In the genomic region with DNA sequence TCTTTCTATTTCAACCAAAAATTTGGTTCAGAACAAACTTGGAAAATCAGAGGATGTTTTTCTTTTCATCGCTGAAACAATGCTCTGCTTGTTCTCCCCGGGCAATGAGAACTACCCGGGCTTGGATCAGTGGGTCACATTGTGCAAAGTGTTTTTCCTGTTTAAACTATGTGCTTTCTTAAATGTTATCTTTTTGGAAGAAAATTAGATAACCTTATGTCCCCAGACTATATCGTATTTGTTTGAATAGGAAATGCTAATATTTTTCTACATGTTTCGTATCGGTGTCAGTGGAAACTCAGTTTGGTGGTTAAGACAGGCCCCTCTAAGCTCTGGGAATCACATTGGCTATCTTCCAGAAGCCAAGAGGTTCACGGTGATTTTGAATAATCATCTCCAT, we compare ENCODE assay signal across 20 cellular contexts.
DNase-seq lines count a peak whose midpoint lies in the region; ATAC-seq, FAIRE-seq and TF ChIP-seq lines count a peak whose summit lies in the region.
"Had no signal": no experiment of that assay in that cellular context is flagged by ENCODE, and none has a peak within 500 bp of the region (broad histone marks: within the 10 kb centered on the region; RNA-seq: fewer than 3 reads in every experiment).

No MANE protein-coding gene starts in this region.

- no peaks in the 10 kb centered on the region for H3K9me3 Mint-ChIP-seq in endothelial cell (ENCODE audit: unreplicated experiment)
- H3K9me3 Mint-ChIP-seq: activated naive CD4-positive, alpha-beta T cell treated with anti-CD3 and anti-CD28 coated beads, Interleukin-2, amount 50 U/mL, for 72 hours; CD4-positive, alpha-beta T cell had no signal

- no peak overlapping the region; the same call in 1 of the 2 replicates for H3K18ac ChIP-seq in IMR-90 (ENCODE audit: low read depth, low read length)

- in situ Hi-C loops in IMR-90 (cut with MboI; ENCODE audit: low sequenced_read_pairs): no loop called here
- in situ Hi-C loops in HepG2 (cut with HindIII; ENCODE audit: extremely low pct_ligation_motif_present, low pct_unique_long_range_greater_than_20kb): no loop called here
- in situ Hi-C loops in GM13976 (cut with MboI; ENCODE audit: low sequenced_read_pairs, unreplicated experiment): loop anchor here (25.0 kb wide), 1 partner anchor 445 kb away; no protein-coding TSS in a partner anchor

- H3K4me1 ChIP-seq in IMR-90 (ENCODE audit: control insufficient read depth, insufficient read depth, low read length) (peaks cover 13% of the 10 kb centered on the region), HepG2 (ENCODE audit: insufficient read depth, low read length) (peaks cover 22% of the 10 kb centered on the region), foreskin keratinocyte (peaks cover 6% of the 10 kb centered on the region), SK-N-SH (ENCODE audit: control insufficient read depth in 1 of 2, insufficient read depth in 2 of 2, low read depth in 1 of 2, low read length in 1 of 2) (peaks cover 0 to 3% of the 10 kb centered on the region in 2 experiments; a peak in 1 of 4 replicates), PC-9 (replicated peaks; ENCODE audit: insufficient read depth) (no peaks in the 10 kb centered on the region)
- H3K4me1 ChIP-seq: A549, prostate gland, upper lobe of left lung had no signal

- H3K79me1 ChIP-seq in IMR-90 (ENCODE audit: low read depth in 1 of 2, low read length in 2 of 2): no peaks in the 10 kb centered on the region

- no peak overlapping the region; the same call in 1 of the 2 replicates for H4K5ac ChIP-seq in IMR-90 (ENCODE audit: low read depth, low read length)

- H3K9me3 ChIP-seq in IMR-90 (ENCODE audit: control insufficient read depth, insufficient read depth, low read length) (no peaks in the 10 kb centered on the region), HepG2 (ENCODE audit: low read length) (no peaks in the 10 kb centered on the region), SK-N-SH (no peaks in the 10 kb centered on the region), PC-9 (ENCODE audit: insufficient read depth, low read depth) (no peaks in the 10 kb centered on the region)
- H3K9me3 ChIP-seq: A549, prostate gland, upper lobe of left lung had no signal

- H3K27ac Mint-ChIP-seq in endothelial cell (ENCODE audit: unreplicated experiment): peak overlapping the region; percentile 65
- H3K27ac Mint-ChIP-seq: activated naive CD4-positive, alpha-beta T cell treated with anti-CD3 and anti-CD28 coated beads, Interleukin-2, amount 50 U/mL, for 72 hours; CD4-positive, alpha-beta T cell had no signal

- peaks cover 32% of the 10 kb centered on the region for H3K4me1 Mint-ChIP-seq in endothelial cell (ENCODE audit: unreplicated experiment)

- peak overlapping the region; percentile 45; the same call in 1 of the 2 replicates for H2BK120ac ChIP-seq in IMR-90 (ENCODE audit: low read depth, low read length)

- H3F3A ChIP-seq in SK-N-SH (replicated peaks; ENCODE audit: insufficient read depth) (no peaks in the 10 kb centered on the region), PC-9 (ENCODE audit: insufficient read depth, low read depth) (no peaks in the 10 kb centered on the region)

- TF ChIP-seq POLR2A in IMR-90 (IDR thresholded peaks at IDR 0.05; ENCODE audit: low read depth, low read length) (no peak), HepG2 (IDR thresholded peaks at IDR 0.05; ENCODE audit: insufficient read depth in 1 of 2, low read depth in 2 of 2, low read length in 2 of 2) (no peak)

- CTCF ChIA-PET in IMR-90 (lab: Yijun Ruan, JAX) (no interaction called here), HepG2 (lab: Yijun Ruan, JAX; ENCODE audit: low intra/inter-chr PET ratio, low total read pairs) (no interaction called here), SK-N-SH (lab: Yijun Ruan, JAX) (interaction anchor here (0.9 to 3.3 kb wide), 4 partner anchors 12 to 573 kb away, joined by 3 to 13 read pairs (median 8); no protein-coding TSS in a partner anchor), PC-9 (lab: Charles Lee) (no interaction called here)

- no peak overlapping the region for H2AK5ac ChIP-seq in IMR-90 (ENCODE audit: low read depth, low read length)

- no peak overlapping the region for H2AK9ac ChIP-seq in IMR-90 (replicated peaks; ENCODE audit: low read depth, low read length, poor library complexity)

- peaks cover 3% of the 10 kb centered on the region for H3K27me3 Mint-ChIP-seq in endothelial cell (ENCODE audit: unreplicated experiment)

- H3K9me1 ChIP-seq in IMR-90 (ENCODE audit: insufficient read depth, low read length): no peaks in the 10 kb centered on the region

- intact Hi-C loops in IMR-90 (cut with micrococcal nuclease) (no loop called here), HepG2 (cut with micrococcal nuclease; ENCODE audit: unreplicated experiment) (no loop called here), PC-9 (cut with micrococcal nuclease; ENCODE audit: unreplicated experiment) (no loop called here)

- H3K14ac ChIP-seq in IMR-90 (replicated peaks; ENCODE audit: low read depth, low read length): no peak overlapping the region

- no peak overlapping the region for H2BK15ac ChIP-seq in IMR-90 (ENCODE audit: low read depth, low read length)

- H3K4me2 ChIP-seq in IMR-90 (ENCODE audit: low read depth, low read length) (peak overlapping the region; percentile 3; the same call in 1 of the 2 replicates), HepG2 (ENCODE audit: low read depth, low read length) (0 out of 2 replicates have a peak overlapping the region, but pooled peaks have one; percentile 33), SK-N-SH (no peak overlapping the region), PC-9 (no peak overlapping the region)
- H3K4me2 ChIP-seq: A549 had no signal

- no peaks in the 10 kb centered on the region for H3K36me3 Mint-ChIP-seq in endothelial cell (ENCODE audit: low read depth, unreplicated experiment)
- H3K36me3 Mint-ChIP-seq: activated naive CD4-positive, alpha-beta T cell treated with anti-CD3 and anti-CD28 coated beads, Interleukin-2, amount 50 U/mL, for 72 hours had no signal

- H3K4ac ChIP-seq in IMR-90 (ENCODE audit: low read depth, low read length): no peak overlapping the region

- 38% methylated on average over 2 of the region's 7 CpGs; no CpG with 5 or more reads in 1 of the 2 experiments for WGBS in IMR-90 (ENCODE audit: extremely low coverage in 2 of 2, insufficient read length in 1 of 2), 2 experiments
- WGBS in HepG2 (ENCODE audit: low lambda C conversion rate): under 1% methylated on average over 7 of the region's 7 CpGs
- 53% methylated on average over 7 of the region's 7 CpGs for WGBS in SK-N-SH (ENCODE audit: low lambda C conversion rate)

- H4K20me1 ChIP-seq in IMR-90 (ENCODE audit: insufficient read depth, low read length): no peaks in the 10 kb centered on the region
- no peaks in the 10 kb centered on the region for H4K20me1 ChIP-seq in HepG2 (ENCODE audit: insufficient read depth, low read length)
- no peaks in the 10 kb centered on the region for H4K20me1 ChIP-seq in SK-N-SH (ENCODE audit: insufficient read depth)
- no peaks in the 10 kb centered on the region for H4K20me1 ChIP-seq in PC-9 (ENCODE audit: insufficient read depth)

- ATAC-seq in IMR-90 (ENCODE audit: low read depth): peak; percentile 31; the same call in 1 of the 2 replicates
- ATAC-seq in HepG2: peak; percentile 86
- no peak for ATAC-seq in foreskin keratinocyte
- ATAC-seq: A549; activated naive CD4-positive, alpha-beta T cell treated with anti-CD3 and anti-CD28 coated beads, Interleukin-2, amount 50 U/mL, for 72 hours had no signal

- H3K4me3 Mint-ChIP-seq in endothelial cell (ENCODE audit: unreplicated experiment): no peak overlapping the region
- H3K4me3 Mint-ChIP-seq: CD4-positive, alpha-beta T cell had no signal

- DNase-seq in IMR-90 (no peak), endothelial cell (ENCODE audit: low spot score) (no peak), HepG2 (ENCODE audit: low spot score) (peak; percentile 77), putamen (ENCODE audit: low spot score) (peak; percentile 78), GM13976 (ENCODE audit: low spot score) (no peak), foreskin keratinocyte (no peak), SK-N-SH (no peak), PC-9 (no peak)
- DNase-seq: activated CD4-positive, alpha-beta T cell treated with anti-CD3 and anti-CD28 coated beads, Interleukin-2, amount 50 U/mL, for 4 hours; activated T-cell treated with anti-CD3 and anti-CD28 coated beads, Interleukin-2, amount 50 U/mL, for 1 hour; CD4-positive, alpha-beta T cell; cerebellar nuclear complex; H7; kidney; NCI-H187; NCI-H524; upper lobe of left lung had no signal

- H3K27me3 ChIP-seq in IMR-90 (ENCODE audit: control insufficient read depth, insufficient read depth, low read length): no peaks in the 10 kb centered on the region
- H3K27me3 ChIP-seq in HepG2 (ENCODE audit: control insufficient read depth in 1 of 2, insufficient read depth in 2 of 2, low read length in 2 of 2): peaks cover 0 to 55% of the 10 kb centered on the region in 2 experiments; a peak in 3 of 5 replicates
- H3K27me3 ChIP-seq in foreskin keratinocyte: no peaks in the 10 kb centered on the region
- H3K27me3 ChIP-seq in SK-N-SH (ENCODE audit: insufficient read depth): no peaks in the 10 kb centered on the region
- H3K27me3 ChIP-seq in PC-9 (ENCODE audit: insufficient read depth, low read depth): peaks cover 46% of the 10 kb centered on the region
- H3K27me3 ChIP-seq: upper lobe of left lung had no signal

- H3K9me2 ChIP-seq in SK-N-SH (no peaks in the 10 kb centered on the region), PC-9 (ENCODE audit: insufficient read depth) (no peaks in the 10 kb centered on the region)

- H3K9ac ChIP-seq in IMR-90 (ENCODE audit: low read depth, low read length) (no peak overlapping the region), HepG2 (ENCODE audit: insufficient read depth, low read depth, low read length) (no peak overlapping the region), SK-N-SH (no peak overlapping the region)

- H3K27ac ChIP-seq in IMR-90 (ENCODE audit: insufficient read depth, low read length): peak overlapping the region; percentile 80; the same call in 1 of the 2 replicates
- no peak overlapping the region for H3K27ac ChIP-seq in HepG2 (ENCODE audit: extremely low read length, insufficient read depth, low read length)
- H3K27ac ChIP-seq in foreskin keratinocyte: no peak overlapping the region
- H3K27ac ChIP-seq in SK-N-SH (ENCODE audit: low read depth in 2 of 2, low read length in 1 of 2): no peak overlapping the region
- H3K27ac ChIP-seq in PC-9: no peak overlapping the region
- H3K27ac ChIP-seq: A549, prostate gland, upper lobe of left lung had no signal

- H2BK20ac ChIP-seq in IMR-90 (ENCODE audit: low read depth, low read length): no peak overlapping the region; the same call in 1 of the 2 replicates

- H3K56ac ChIP-seq in IMR-90 (ENCODE audit: extremely low read depth, insufficient read depth, low read length): no peak overlapping the region

- TF ChIP-seq CTCF in IMR-90 (conservative IDR thresholded peaks at IDR 0.05; ENCODE audit: low read depth, low read length) (no peak), endothelial cell (IDR thresholded peaks at IDR 0.05; ENCODE audit: unreplicated experiment) (no peak), HepG2 (CRISPR knock-in tag; IDR thresholded peaks at IDR 0.05) (no peak), GM13976 (IDR thresholded peaks at IDR 0.05; ENCODE audit: borderline replicate concordance, control extremely low read depth, extremely low read depth, insufficient read depth, missing control alignments) (no peak), foreskin keratinocyte (conservative IDR thresholded peaks at IDR 0.05) (no peak), SK-N-SH (IDR thresholded peaks at IDR 0.05) (no peak), PC-9 (conservative IDR thresholded peaks at IDR 0.05) (no peak)

- no peak overlapping the region for H4K91ac ChIP-seq in IMR-90 (ENCODE audit: insufficient read depth, low read depth, low read length)

- H4K8ac ChIP-seq in IMR-90 (ENCODE audit: low read depth in 2 of 2, low read length in 2 of 2): no peak overlapping the region

- H2AFZ ChIP-seq in IMR-90 (replicated peaks; ENCODE audit: low read length, poor library complexity) (no peak overlapping the region), HepG2 (ENCODE audit: low read length) (no peak overlapping the region), SK-N-SH (ENCODE audit: low read depth) (no peak overlapping the region), PC-9 (no peak overlapping the region)

- TF ChIP-seq EP300 in HepG2 (IDR thresholded peaks at IDR 0.05; ENCODE audit: low read depth in 2 of 2, low read length in 2 of 2) (peak in 1 of 2 experiments; percentile 56; a peak in 2 of 4 replicates), HepG2 (CRISPR knock-in tag; IDR thresholded peaks at IDR 0.05; ENCODE audit: borderline replicate concordance) (peak; percentile 35; the same call in 1 of the 2 replicates), SK-N-SH (IDR thresholded peaks at IDR 0.05; ENCODE audit: borderline replicate concordance in 1 of 2, low read depth in 1 of 2, low read length in 1 of 2) (no peak)

- H3K4me3 ChIP-seq in IMR-90 (ENCODE audit: insufficient read depth, low read depth, low read length) (no peak overlapping the region), HepG2 (replicated peaks in 1 of 3; ENCODE audit: insufficient read depth in 1 of 3, low read depth in 2 of 3, low read length in 3 of 3) (no peak overlapping the region), SK-N-SH (ENCODE audit: low read depth in 2 of 2, low read length in 1 of 2) (no peak overlapping the region), PC-9 (no peak overlapping the region)
- H3K4me3 ChIP-seq: A549, prostate gland, upper lobe of left lung had no signal

- no peaks in the 10 kb centered on the region for H3K36me3 ChIP-seq in IMR-90 (ENCODE audit: control insufficient read depth, insufficient read depth, low read length)
- H3K36me3 ChIP-seq in HepG2 (replicated peaks in 1 of 2; ENCODE audit: control insufficient read depth in 1 of 2, insufficient read depth in 2 of 2, low read length in 2 of 2): no peaks in the 10 kb centered on the region
- no peaks in the 10 kb centered on the region for H3K36me3 ChIP-seq in SK-N-SH (replicated peaks in 1 of 2; ENCODE audit: control insufficient read depth in 1 of 2, insufficient read depth in 2 of 2, low read length in 1 of 2)
- H3K36me3 ChIP-seq in PC-9 (ENCODE audit: low read depth): no peaks in the 10 kb centered on the region
- H3K36me3 ChIP-seq: prostate gland, upper lobe of left lung had no signal

- BruUV-seq in IMR-90 (replicated peaks; lab: Mats Ljungman, UMichigan) (no TSS peak), HepG2 (replicated peaks; lab: Mats Ljungman, UMichigan) (no TSS peak), PC-9 (replicated peaks; lab: Mats Ljungman, UMichigan) (no TSS peak)

- H3K23ac ChIP-seq in IMR-90 (ENCODE audit: low read depth, low read length): no peak overlapping the region

- H3K79me2 ChIP-seq in HepG2 (ENCODE audit: insufficient read depth, low read length) (no peaks in the 10 kb centered on the region), SK-N-SH (ENCODE audit: insufficient read depth) (no peaks in the 10 kb centered on the region), PC-9 (ENCODE audit: low read depth) (no peaks in the 10 kb centered on the region)

- no peak overlapping the region for H2BK5ac ChIP-seq in IMR-90 (ENCODE audit: low read depth, low read length, poor library complexity, severe bottlenecking)

- FAIRE-seq in HepG2 (lab: Jason Lieb, UNC): peak; percentile 68
- FAIRE-seq: A549, kidney had no signal

- TF ChIP-seq RAD21 in IMR-90 (IDR thresholded peaks at IDR 0.05; ENCODE audit: low read length) (no peak), HepG2 (CRISPR knock-in tag; IDR thresholded peaks at IDR 0.05) (no peak), SK-N-SH (IDR thresholded peaks at IDR 0.05; ENCODE audit: low read length) (no peak)

- dilution Hi-C loops in IMR-90 (cut with HindIII; ENCODE audit: low sequenced_read_pairs, unreplicated experiment): no loop called here

- POLR2A ChIA-PET in IMR-90 (lab: Charles Lee; ENCODE audit: unreplicated experiment) (no interaction called here), HepG2 (lab: Yijun Ruan, JAX) (no interaction called here), SK-N-SH (lab: Yijun Ruan, JAX) (no interaction called here), PC-9 (lab: Charles Lee; ENCODE audit: unreplicated experiment) (no interaction called here)

Comparison
In these comparisons a context has a peak if more than half of its experiments do, and no peak if none do; other contexts are left out.
1. DNase-seq: peak in HepG2 (single experiment) and putamen (single experiment); none in IMR-90 (single experiment), endothelial cell (single experiment), GM13976 (single experiment), foreskin keratinocyte (0 of 2), SK-N-SH (single experiment) and PC-9 (0 of 2).
2. H3K4me2 ChIP-seq: peak in IMR-90 (single experiment) and HepG2 (single experiment); none in SK-N-SH (single experiment) and PC-9 (single experiment).